Comparison of ENCODE assay signal across 15 cellular contexts in genomic region chr2:65749549-65749948, GRCh38.
DNase-seq lines count a peak whose midpoint lies in the region; ATAC-seq and TF ChIP-seq lines count a peak whose summit lies in the region.
"Had no signal": no experiment of that assay in that cellular context is flagged by ENCODE, and none has a peak within 500 bp of the region (broad histone marks: within the 10 kb centered on the region; RNA-seq: fewer than 3 reads in every experiment).

No MANE protein-coding gene starts in this region.

- H2AFZ ChIP-seq in osteoblast (ENCODE audit: low read length): peak overlapping the region; percentile 2

- no peaks in the 10 kb centered on the region for H4K20me1 ChIP-seq in osteoblast (ENCODE audit: insufficient read depth, low read length)

- peaks cover 4% of the 10 kb centered on the region for H3K4me1 Mint-ChIP-seq in endodermal cell
- H3K4me1 Mint-ChIP-seq in stimulated activated naive CD8-positive, alpha-beta T cell treated with anti-CD3 and anti-CD28 coated beads, Interleukin-15, amount 100 ng/mL, for 72 hours: no peaks in the 10 kb centered on the region
- H3K4me1 Mint-ChIP-seq: brain, naive B cell had no signal

- H3K9me3 ChIP-seq in endodermal cell (ENCODE audit: control insufficient read depth, low read length) (peaks cover 28% of the 10 kb centered on the region), osteoblast (ENCODE audit: low read depth, low read length) (no peaks in the 10 kb centered on the region)

- H3K4me3 Mint-ChIP-seq in endodermal cell: no peak overlapping the region
- H3K4me3 Mint-ChIP-seq in stimulated activated naive CD8-positive, alpha-beta T cell treated with anti-CD3 and anti-CD28 coated beads, Interleukin-15, amount 100 ng/mL, for 72 hours: no peak overlapping the region
- H3K4me3 Mint-ChIP-seq: brain, naive B cell had no signal

- no peak for ATAC-seq in stimulated activated naive CD8-positive, alpha-beta T cell treated with anti-CD3 and anti-CD28 coated beads, Interleukin-15, amount 100 ng/mL, for 72 hours
- ATAC-seq in HG03520 (IDR thresholded peaks at IDR 0.05; ENCODE audit: unreplicated experiment): no peak
- ATAC-seq: Panc1 had no signal

- H3K4me1 ChIP-seq in endodermal cell (ENCODE audit: control insufficient read depth, insufficient read depth, low read length) (peaks cover 3% of the 10 kb centered on the region), osteoblast (ENCODE audit: insufficient read depth, low read length) (peaks cover 13% of the 10 kb centered on the region)

- no peak overlapping the region for H3K4me2 ChIP-seq in osteoblast (ENCODE audit: insufficient read depth, low read length)

- H3K4me3 ChIP-seq in endodermal cell (ENCODE audit: low read length) (peak overlapping the region; percentile 39), osteoblast (ENCODE audit: insufficient read depth, low read length) (no peak overlapping the region)

- H3K27ac ChIP-seq in endodermal cell (ENCODE audit: low read depth, low read length) (no peak overlapping the region), osteoblast (ENCODE audit: low read depth, low read length) (no peak overlapping the region)
- H3K27ac ChIP-seq: VCaP had no signal

- WGBS in endodermal cell (ENCODE audit: insufficient coverage in 1 of 2, insufficient read length in 1 of 2), 2 experiments: 56 to 59% methylated on average over 3 of the region's 3 CpGs

- H3K27me3 ChIP-seq in endodermal cell (ENCODE audit: control insufficient read depth, insufficient read depth, low read length, poor library complexity, severe bottlenecking) (peaks cover 22% of the 10 kb centered on the region), osteoblast (ENCODE audit: insufficient read depth, low read length) (no peaks in the 10 kb centered on the region)

- peak; percentile 84 for DNase-seq in Daoy (ENCODE audit: low read depth)
- peak; percentile 59 for DNase-seq in RPMI7951 (ENCODE audit: low read depth)
- no peak for DNase-seq in endodermal cell
- DNase-seq in osteoblast (ENCODE audit: insufficient read length, low spot score, missing footprints): peak; percentile 50
- no peak for DNase-seq in germinal center (ENCODE audit: low spot score)
- DNase-seq in stimulated activated naive CD8-positive, alpha-beta T cell treated with anti-CD3 and anti-CD28 coated beads, Interleukin-15, amount 100 ng/mL, for 72 hours: no peak
- DNase-seq in ecto neural progenitor cell (ENCODE audit: low spot score): no peak
- DNase-seq: effector CD8-positive, alpha-beta T cell; naive B cell; NCI-H1930; NCI-H524 had no signal

- H3K9me3 Mint-ChIP-seq in endodermal cell: peaks cover 19% of the 10 kb centered on the region
- H3K9me3 Mint-ChIP-seq in stimulated activated naive CD8-positive, alpha-beta T cell treated with anti-CD3 and anti-CD28 coated beads, Interleukin-15, amount 100 ng/mL, for 72 hours: no peaks in the 10 kb centered on the region

- H3K79me2 ChIP-seq in osteoblast (ENCODE audit: insufficient read depth, low read length): no peaks in the 10 kb centered on the region

- H3K36me3 ChIP-seq in endodermal cell (ENCODE audit: control insufficient read depth, insufficient read depth, low read length) (no peaks in the 10 kb centered on the region), osteoblast (ENCODE audit: insufficient read depth, low read length) (no peaks in the 10 kb centered on the region)

- peaks cover 70% of the 10 kb centered on the region for H3K27me3 Mint-ChIP-seq in endodermal cell (ENCODE audit: insufficient read depth)
- no peaks in the 10 kb centered on the region for H3K27me3 Mint-ChIP-seq in stimulated activated naive CD8-positive, alpha-beta T cell treated with anti-CD3 and anti-CD28 coated beads, Interleukin-15, amount 100 ng/mL, for 72 hours
- H3K27me3 Mint-ChIP-seq: brain had no signal

- H3K36me3 Mint-ChIP-seq in endodermal cell (ENCODE audit: low read depth): no peaks in the 10 kb centered on the region
- H3K36me3 Mint-ChIP-seq: brain, naive B cell had no signal

- H3K27ac Mint-ChIP-seq in endodermal cell: no peak overlapping the region
- H3K27ac Mint-ChIP-seq in stimulated activated naive CD8-positive, alpha-beta T cell treated with anti-CD3 and anti-CD28 coated beads, Interleukin-15, amount 100 ng/mL, for 72 hours: no peak overlapping the region
- H3K27ac Mint-ChIP-seq: naive B cell had no signal

- H3K9ac ChIP-seq in endodermal cell (ENCODE audit: extremely low read depth, low read length, poor library complexity, severe bottlenecking): no peak overlapping the region

- no peak for TF ChIP-seq CTCF in endodermal cell (conservative IDR thresholded peaks at IDR 0.05)
- no peak for TF ChIP-seq CTCF in osteoblast (IDR thresholded peaks at IDR 0.05; ENCODE audit: extremely low read depth, low read depth, low read length)

Comparison
In these comparisons a context has a peak if more than half of its experiments do, and no peak if none do; other contexts are left out.
1. DNase-seq: peak in Daoy (single experiment), RPMI7951 (single experiment) and osteoblast (single experiment); none in endodermal cell (single experiment), germinal center (single experiment), stimulated activated naive CD8-positive, alpha-beta T cell treated with anti-CD3 and anti-CD28 coated beads, Interleukin-15, amount 100 ng/mL, for 72 hours (0 of 2) and ecto neural progenitor cell (single experiment).